Comparison of ENCODE assay signal across 13 cellular contexts in genomic region chr1:83545450-83545849, GRCh38.
DNase-seq lines count a peak whose midpoint lies in the region; ATAC-seq, FAIRE-seq and TF ChIP-seq lines count a peak whose summit lies in the region.
"Had no signal": no experiment of that assay in that cellular context is flagged by ENCODE, and none has a peak within 500 bp of the region (broad histone marks: within the 10 kb centered on the region; RNA-seq: fewer than 3 reads in every experiment).

No MANE protein-coding gene starts in this region.

- H3K9ac ChIP-seq in H9 (ENCODE audit: extremely low read depth, insufficient read length, low read length) (no peak overlapping the region), GM12878 (ENCODE audit: control insufficient read depth, insufficient read depth, low read length) (no peak overlapping the region), parathyroid adenoma (no peak overlapping the region)

- POLR2A ChIA-PET in GM12878 (lab: Charles Lee), result no interaction called here

- H3K56ac ChIP-seq in H9 (ENCODE audit: insufficient read length, low read depth, low read length), result no peak overlapping the region

- H3K4me1 ChIP-seq in H9 (ENCODE audit: insufficient read depth, low read length) (no peaks in the 10 kb centered on the region), GM12878 (ENCODE audit: control insufficient read depth, insufficient read depth, low read length) (no peaks in the 10 kb centered on the region), parathyroid adenoma (peaks cover 13% of the 10 kb centered on the region)
- H3K4me1 ChIP-seq: Peyer's patch, testis had no signal

- H4K20me1 ChIP-seq in H9 (ENCODE audit: control insufficient read depth, insufficient read depth, insufficient read length) (no peaks in the 10 kb centered on the region), GM12878 (ENCODE audit: control insufficient read depth, insufficient read depth) (no peaks in the 10 kb centered on the region)

- intact Hi-C loops in GM12878 (cut with micrococcal nuclease; ENCODE audit: unreplicated experiment), result no loop called here

- no peaks in the 10 kb centered on the region for H3K36me3 Mint-ChIP-seq in H9 (ENCODE audit: insufficient read depth in 1 of 3, low read depth in 3 of 3)
- H3K36me3 Mint-ChIP-seq: activated naive CD8-positive, alpha-beta T cell had no signal

- H3K27me3 ChIP-seq in H9 (ENCODE audit: insufficient read depth, low read length), result no peaks in the 10 kb centered on the region
- H3K27me3 ChIP-seq in GM12878 (replicated peaks in 1 of 2; ENCODE audit: control insufficient read depth in 2 of 2, insufficient read depth in 2 of 2, low read length in 1 of 2), result no peaks in the 10 kb centered on the region
- H3K27me3 ChIP-seq in parathyroid adenoma (ENCODE audit: control insufficient read depth, insufficient read depth, low read length), result no peaks in the 10 kb centered on the region
- H3K27me3 ChIP-seq: Peyer's patch, testis had no signal

- H3K23me2 ChIP-seq in H9 (ENCODE audit: insufficient read length, low read depth, low read length, poor library complexity, severe bottlenecking), result no peaks in the 10 kb centered on the region

- no peak for FAIRE-seq in GM12878 (lab: Jason Lieb, UNC)
- FAIRE-seq: colon had no signal

- no peak overlapping the region for H3K4ac ChIP-seq in H9 (ENCODE audit: low read depth, low read length)

- no peak overlapping the region for H3K4me3 Mint-ChIP-seq in H9
- H3K4me3 Mint-ChIP-seq: activated naive CD8-positive, alpha-beta T cell had no signal

- RAD21 ChIA-PET in GM12878 (lab: Charles Lee; ENCODE audit: unreplicated experiment), result no interaction called here

- H3K27me3 Mint-ChIP-seq in H9 (ENCODE audit: low read depth), result no peaks in the 10 kb centered on the region
- H3K27me3 Mint-ChIP-seq: activated naive CD8-positive, alpha-beta T cell had no signal

- H2BK15ac ChIP-seq in H9 (ENCODE audit: low read depth, low read length), result no peak overlapping the region

- CTCF ChIA-PET in GM12878 (lab: Yijun Ruan, JAX), result no interaction called here

- DNase-seq in H9 (no peak), NCI-H146 treated with DMSO at 0.1 percent for 48 hours (lab: John Stamatoyannopoulos, UW; ENCODE audit: unreplicated experiment) (peak; percentile 5), GM12878 (ENCODE audit: low read depth, low spot score) (no peak), amygdala (lab: John Stamatoyannopoulos, UW) (no peak), NCI-H524 treated with DMSO at 0.1 percent for 48 hours (lab: John Stamatoyannopoulos, UW) (no peak)
- DNase-seq: COR-L47, NCI-H2029 treated with DMSO at 0.1 percent for 48 hours, Peyer's patch, testis had no signal

- no peak overlapping the region for H3K23ac ChIP-seq in H9 (ENCODE audit: insufficient read length, low read depth, low read length)

- H3K4me1 Mint-ChIP-seq in H9, result no peaks in the 10 kb centered on the region

- H3K27ac ChIP-seq in H9 (ENCODE audit: insufficient read length, low read depth, low read length), result no peak overlapping the region
- H3K27ac ChIP-seq in GM12878 (ENCODE audit: control insufficient read depth, insufficient read depth), result no peak overlapping the region
- H3K27ac ChIP-seq in parathyroid adenoma, result no peak overlapping the region
- H3K27ac ChIP-seq: Peyer's patch, testis had no signal

- H3K9me3 ChIP-seq in H9 (ENCODE audit: control insufficient read depth, low read depth, low read length) (no peaks in the 10 kb centered on the region), GM12878 (replicated peaks; ENCODE audit: control insufficient read depth, insufficient read depth, low read length) (no peaks in the 10 kb centered on the region; the same call in 2 of the 3 replicates), parathyroid adenoma (ENCODE audit: control insufficient read depth, low read length) (no peaks in the 10 kb centered on the region)
- H3K9me3 ChIP-seq: Peyer's patch, testis had no signal

- H3K4me3 ChIP-seq in GM12878, result no peak overlapping the region
- no peak overlapping the region for H3K4me3 ChIP-seq in parathyroid adenoma (ENCODE audit: low read depth, low read length)
- H3K4me3 ChIP-seq: Peyer's patch, testis had no signal

- ATAC-seq in GM12878, result no peak
- ATAC-seq in HG02938 (IDR thresholded peaks at IDR 0.05; ENCODE audit: unreplicated experiment), result no peak

- SMC1A ChIA-PET in GM12878 (lab: Charles Lee; ENCODE audit: uncharacterized antibody, unreplicated experiment), result no interaction called here

- H3K4me2 ChIP-seq in H9 (ENCODE audit: insufficient read depth, insufficient read length, low read length), result no peak overlapping the region
- no peak overlapping the region for H3K4me2 ChIP-seq in GM12878 (ENCODE audit: control insufficient read depth, insufficient read depth)
- H3K4me2 ChIP-seq in parathyroid adenoma (ENCODE audit: low read length), result peak overlapping the region; percentile 20

- no peak overlapping the region for H4K5ac ChIP-seq in H9 (ENCODE audit: insufficient read length, low read depth, low read length)

- TF ChIP-seq RAD21 in GM12878 (IDR thresholded peaks at IDR 0.05; ENCODE audit: insufficient read depth, low read depth, low read length), result no peak

- WGBS in H9 (ENCODE audit: extremely low coverage, insufficient read length, low lambda C conversion rate), result no CpG with 5 or more reads among the region's 3 CpGs
- 93% methylated on average over 3 of the region's 3 CpGs for WGBS in GM12878 (ENCODE audit: insufficient coverage, insufficient replicate concordance, low lambda C conversion rate, missing lambda C conversion rate)

- in situ Hi-C loops in GM12878 (cut with MboI), result no loop called here

- no peak overlapping the region for H2AFZ ChIP-seq in H9 (ENCODE audit: low read length)
- no peak overlapping the region for H2AFZ ChIP-seq in GM12878 (ENCODE audit: control insufficient read depth, low read depth, low read length)
- H2AFZ ChIP-seq in parathyroid adenoma, result peak overlapping the region; percentile 30

- H2BK12ac ChIP-seq in H9 (ENCODE audit: insufficient read length, low read depth, low read length), result no peak overlapping the region

- H3K18ac ChIP-seq in H9 (ENCODE audit: insufficient read length, low read depth, low read length), result no peak overlapping the region

- no peak for TF ChIP-seq EP300 in GM12878 (IDR thresholded peaks at IDR 0.05; ENCODE audit: borderline replicate concordance in 1 of 2, control insufficient read depth in 1 of 2, low read depth in 2 of 2, low read length in 2 of 2)

- H2BK120ac ChIP-seq in H9 (ENCODE audit: low read depth, low read length, poor library complexity, severe bottlenecking), result no peak overlapping the region

- H2BK20ac ChIP-seq in H9 (ENCODE audit: low read depth, low read length, poor library complexity, severe bottlenecking), result no peak overlapping the region

- H4K8ac ChIP-seq in H9 (replicated peaks; ENCODE audit: insufficient read length, low read depth, low read length), result no peak overlapping the region

- H3K27ac Mint-ChIP-seq in H9, result no peak overlapping the region
- H3K27ac Mint-ChIP-seq: activated naive CD8-positive, alpha-beta T cell had no signal

- no peak overlapping the region for H2BK5ac ChIP-seq in H9 (ENCODE audit: insufficient read length, low read length)

- no peaks in the 10 kb centered on the region for H3K79me1 ChIP-seq in H9 (ENCODE audit: insufficient read depth, low read depth, low read length, poor library complexity, severe bottlenecking)

- TF ChIP-seq POLR2A in GM12878 (IDR thresholded peaks at IDR 0.05; ENCODE audit: low read depth, low read length), result no peak

- H3K36me3 ChIP-seq in GM12878 (ENCODE audit: control insufficient read depth in 2 of 2, insufficient read depth in 2 of 2, low read length in 1 of 2) (no peaks in the 10 kb centered on the region), parathyroid adenoma (ENCODE audit: control insufficient read depth, insufficient read depth, low read length) (no peaks in the 10 kb centered on the region)
- H3K36me3 ChIP-seq: Peyer's patch had no signal

- H3K14ac ChIP-seq in H9 (ENCODE audit: insufficient read depth, low read length), result no peak overlapping the region

- H2AK5ac ChIP-seq in H9 (ENCODE audit: insufficient read length, low read length), result no peak overlapping the region

- H3K79me2 ChIP-seq in H9 (ENCODE audit: insufficient read depth, low read length) (no peaks in the 10 kb centered on the region), GM12878 (ENCODE audit: control insufficient read depth, insufficient read depth, low read length) (no peaks in the 10 kb centered on the region), parathyroid adenoma (no peaks in the 10 kb centered on the region)

- H3K9me3 Mint-ChIP-seq in H9, result no peaks in the 10 kb centered on the region

- H4K91ac ChIP-seq in H9 (ENCODE audit: insufficient read length, low read depth, low read length), result no peak overlapping the region

- H3T11ph ChIP-seq in H9 (ENCODE audit: low read length), result no peak overlapping the region

- no TSS peak for BruUV-seq in GM12878 (replicated peaks; lab: Mats Ljungman, UMichigan)

- TF ChIP-seq CTCF in H9 (conservative IDR thresholded peaks at IDR 0.05) (peak; percentile 65), GM12878 (IDR thresholded peaks at IDR 0.05 in 2 of 3, conservative IDR thresholded peaks at IDR 0.05 in 1 of 3; ENCODE audit: control insufficient read depth in 2 of 3, extremely low read depth in 1 of 3, insufficient read depth in 1 of 3, low read depth in 3 of 3, low read length in 3 of 3) (peak in 2 of 3 experiments; percentile 10 to 11; a peak in 1 of 6 replicates), parathyroid adenoma (IDR thresholded peaks at IDR 0.05) (no peak)

TF ChIP-seq in GM12878, 131 proteins besides CTCF, POLR2A, EP300 and RAD21:
- no peak for TF ChIP-seq IRF4 (IDR thresholded peaks at IDR 0.05; ENCODE audit: low read depth, low read length)
- TF ChIP-seq PAX5 (IDR thresholded peaks at IDR 0.05; ENCODE audit: borderline replicate concordance, low read depth, low read length), result no peak
TF ChIP-seq in GM12878: peak in this region for 0.
